ENCODE assay signal across 1 cellular context in the genomic region with DNA sequence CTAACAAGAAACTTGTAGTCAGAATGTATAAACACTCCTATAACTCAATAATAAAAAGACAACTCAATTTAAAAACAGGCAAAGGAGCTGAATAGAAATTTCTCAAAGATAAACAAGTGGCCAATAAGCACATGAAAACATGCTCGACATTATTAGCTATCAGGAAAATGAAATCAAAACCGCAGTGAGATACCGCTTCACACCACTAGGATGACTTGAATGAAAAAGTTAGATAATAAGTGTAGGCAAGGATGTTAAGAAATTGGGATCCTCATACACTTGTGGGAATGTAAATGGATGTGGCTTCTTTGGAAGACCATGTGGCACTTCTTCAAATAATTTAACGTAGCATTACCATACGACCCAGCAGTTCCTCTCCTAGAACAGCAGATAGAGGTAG.
TF ChIP-seq lines count a peak whose summit lies in the region.

No MANE protein-coding gene starts in this region.

TF ChIP-seq in HCT116, 20 proteins besides CTCF, POLR2A, EP300 and RAD21:
- TF ChIP-seq CEBPB (IDR thresholded peaks at IDR 0.05; ENCODE audit: low read depth) (no peak), TCF7L2 (IDR thresholded peaks at IDR 0.05; ENCODE audit: borderline replicate concordance, extremely low read depth, insufficient read depth, insufficient read length) (no peak), ATF3 (IDR thresholded peaks at IDR 0.05) (no peak), EZH2 (IDR thresholded peaks at IDR 0.05) (no peak), SRF (IDR thresholded peaks at IDR 0.05; ENCODE audit: low read depth) (no peak), YY1 (IDR thresholded peaks at IDR 0.05; ENCODE audit: extremely low read depth, insufficient replicate concordance, low read depth, low read length) (no peak), ELF1 (IDR thresholded peaks at IDR 0.05; ENCODE audit: borderline replicate concordance, low read depth) (no peak), EZH2phosphoT487 (IDR thresholded peaks at IDR 0.05; ENCODE audit: borderline replicate concordance) (no peak), ZBTB33 (IDR thresholded peaks at IDR 0.05; ENCODE audit: extremely low read depth, insufficient replicate concordance, low read length) (no peak), EGR1 (IDR thresholded peaks at IDR 0.05; ENCODE audit: low read depth) (no peak), ZNF274 (IDR thresholded peaks at IDR 0.05; ENCODE audit: low read depth, low read length) (no peak), MAX (IDR thresholded peaks at IDR 0.05) (no peak), FOSL1 (IDR thresholded peaks at IDR 0.05; ENCODE audit: low read depth) (no peak), SIN3A (IDR thresholded peaks at IDR 0.05; ENCODE audit: low read depth) (no peak), CBX3 (IDR thresholded peaks at IDR 0.05; ENCODE audit: low read depth) (no peak)
TF ChIP-seq in HCT116: peak in this region for 0.
